Comparison of ENCODE assay signal across 8 cellular contexts in genomic region chr1:202807926-202808757, GRCh38. TPM values are rescaled to one million over a fixed set of nuclear protein-coding genes. Genes with fewer than 3 reads are reported as not detected.
A peak's percentile ranks its signal among the peaks of the same experiment; 100 is the strongest.
DNase-seq lines count a peak whose midpoint lies in the region; ATAC-seq and TF ChIP-seq lines count a peak whose summit lies in the region.

Gene KDM5B (minus strand): TSS chr1:202808421. CDS start chr1:202808305, 116 bp downstream.

- peaks cover 18 to 23% (median 19%) of the 10 kb centered on the region in 3 donors for H3K4me1 ChIP-seq in skeletal muscle tissue (ENCODE audit: control insufficient read depth in 3 of 3, insufficient read depth in 3 of 3, low read length in 3 of 3)

- peak within 1 kb of the TSS; percentile 79 to 92 (median 81) for H3K9ac ChIP-seq in skeletal muscle tissue (ENCODE audit: low read depth in 1 of 3, low read length in 3 of 3)

- H3K36me3 ChIP-seq in skeletal muscle tissue (ENCODE audit: control insufficient read depth in 3 of 3, insufficient read depth in 3 of 3, low read length in 3 of 3): no peaks in the 10 kb centered on the region

- CTCF ChIA-PET in GM10248 (lab: Yijun Ruan, JAX): interaction anchor here (1.8 kb wide), 1 partner anchor 12 kb away, joined by 4 read pairs; no protein-coding TSS in a partner anchor

- TF ChIP-seq CTCF in GM10248 (IDR thresholded peaks at IDR 0.05; ENCODE audit: control extremely low read depth, extremely low read depth, low read depth, missing control alignments) (no peak), cardiac fibroblast (IDR thresholded peaks at IDR 0.05; ENCODE audit: low read depth, low read length) (no peak)

- peaks cover 0 to 15% (median 0%) of the 10 kb centered on the region in 3 donors for H3K27me3 ChIP-seq in skeletal muscle tissue (ENCODE audit: control insufficient read depth in 3 of 3, insufficient read depth in 3 of 3, low read length in 3 of 3)

- H3K27ac ChIP-seq in skeletal muscle tissue (ENCODE audit: low read depth, low read length): peak within 1 kb of the TSS; percentile 58

- DNase-seq in GM10248 (ENCODE audit: extremely low spot score) (peak; percentile 64), NCI-H1930 (lab: John Stamatoyannopoulos, UW) (peak; percentile 27 to 73), cardiac fibroblast (ENCODE audit: low read depth in 2 of 2) (peak; percentile 74 to 91), iPS-NIHi7 (ENCODE audit: extremely low spot score) (peak; percentile 67), NAMALWA (ENCODE audit: low spot score) (no peak)
- DNase-seq in activated CD4-positive, CD25-positive, alpha-beta regulatory T cell (lab: John Stamatoyannopoulos, UW): peak; percentile 23 to 49 (median 48)

- POLR2A ChIA-PET in GM10248 (lab: Yijun Ruan, JAX): interaction anchor here (0.6 to 1.2 kb wide), 5 partner anchors 8 to 1637 kb away, joined by 3 to 4 read pairs (median 3); no protein-coding TSS in a partner anchor

- no peak for ATAC-seq in GM19328 (IDR thresholded peaks at IDR 0.05; ENCODE audit: unreplicated experiment)

- H3K4me3 ChIP-seq in cardiac fibroblast (replicated peaks in 1 of 2; ENCODE audit: low read depth in 2 of 2, low read length in 2 of 2): peak within 1 kb of the TSS; percentile 89 to 96
- peak within 1 kb of the TSS; percentile 80 to 95 (median 85) for H3K4me3 ChIP-seq in skeletal muscle tissue (ENCODE audit: low read length in 3 of 3)

- no peaks in the 10 kb centered on the region for H3K9me3 ChIP-seq in skeletal muscle tissue (ENCODE audit: control insufficient read depth in 3 of 3, low read length in 3 of 3)

RNA-seq across cellular contexts. Expression of gene KDM5B, which starts in this region (rescaled TPM):
- total RNA-seq in skeletal muscle tissue: 93.4 TPM
